1 cellular context compared by ENCODE assay signal in the genomic region with DNA sequence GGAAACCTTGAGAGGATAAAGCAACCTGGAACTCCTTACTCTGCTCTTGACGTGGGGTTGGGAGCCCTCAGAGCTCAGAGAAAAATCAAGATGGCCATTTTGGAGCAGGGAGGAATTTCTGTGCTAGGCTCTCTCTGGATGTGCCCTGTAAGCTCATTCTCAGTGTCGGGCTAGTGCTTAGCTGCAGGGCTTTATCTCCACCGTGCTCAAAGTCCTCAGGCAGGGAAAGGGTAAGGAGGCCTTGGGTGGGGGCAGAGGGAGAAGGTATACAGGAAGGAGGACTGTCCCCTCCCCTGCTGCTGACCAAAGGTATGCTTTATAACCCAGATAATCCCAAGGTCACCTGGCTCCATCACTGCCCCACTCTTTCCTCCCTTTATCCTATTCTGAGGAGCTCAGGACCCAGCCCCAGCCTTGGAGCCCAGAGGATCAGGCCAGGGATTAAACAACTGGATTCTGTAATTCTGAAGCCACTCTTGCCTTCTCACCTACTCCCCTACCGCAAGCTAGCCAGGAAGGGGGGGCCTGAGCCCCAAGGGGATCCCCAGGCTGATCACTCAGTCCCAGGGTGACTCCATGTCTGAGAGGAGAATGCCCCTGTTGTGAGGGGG.
TF ChIP-seq lines count a peak whose summit lies in the region.

No MANE protein-coding gene starts in this region.

TF ChIP-seq in K562, 482 proteins besides CTCF, POLR2A, EP300 and RAD21:
- TF ChIP-seq YY1 (IDR thresholded peaks at IDR 0.05; ENCODE audit: borderline replicate concordance in 1 of 3, control insufficient read depth in 1 of 3, extremely low read depth in 1 of 3, insufficient read depth in 3 of 3, insufficient read length in 1 of 3, insufficient replicate concordance in 2 of 3, low read depth in 1 of 3, low read length in 2 of 3) (peak in 1 of 3 experiments; percentile 67), POLR2G (IDR thresholded peaks at IDR 0.05; ENCODE audit: low read depth, low read length) (no peak)
- TF ChIP-seq, protein P1, sequence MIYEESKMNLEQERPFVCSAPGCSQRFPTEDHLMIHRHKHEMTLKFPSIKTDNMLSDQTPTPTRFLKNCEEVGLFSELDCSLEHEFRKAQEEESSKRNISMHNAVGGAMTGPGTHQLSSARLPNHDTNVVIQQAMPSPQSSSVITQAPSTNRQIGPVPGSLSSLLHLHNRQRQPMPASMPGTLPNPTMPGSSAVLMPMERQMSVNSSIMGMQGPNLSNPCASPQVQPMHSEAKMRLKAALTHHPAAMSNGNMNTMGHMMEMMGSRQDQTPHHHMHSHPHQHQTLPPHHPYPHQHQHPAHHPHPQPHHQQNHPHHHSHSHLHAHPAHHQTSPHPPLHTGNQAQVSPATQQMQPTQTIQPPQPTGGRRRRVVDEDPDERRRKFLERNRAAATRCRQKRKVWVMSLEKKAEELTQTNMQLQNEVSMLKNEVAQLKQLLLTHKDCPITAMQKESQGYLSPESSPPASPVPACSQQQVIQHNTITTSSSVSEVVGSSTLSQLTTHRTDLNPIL (CRISPR knock-in tag; IDR thresholded peaks at IDR 0.05) = no peak
